ENCODE assay signal across 16 cellular contexts in the genomic region with DNA sequence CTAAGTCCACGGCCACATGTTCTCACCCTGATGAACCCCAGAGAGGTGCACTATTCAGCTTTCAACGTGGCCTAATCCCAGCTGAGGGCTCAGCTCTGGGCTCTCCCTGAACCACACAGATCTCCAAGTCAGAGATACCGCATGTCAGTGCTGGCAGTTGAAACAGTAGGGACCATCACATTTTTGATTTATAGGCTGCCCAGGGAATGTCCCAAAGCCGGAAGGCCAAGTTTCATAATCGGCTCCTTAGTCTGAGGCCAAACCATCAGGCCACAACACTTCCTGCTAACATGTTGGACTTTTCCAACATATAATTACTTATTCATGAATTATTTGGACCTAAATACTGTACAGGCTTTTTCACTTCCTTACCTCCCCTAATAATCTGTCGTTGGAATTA.
DNase-seq lines count a peak whose midpoint lies in the region; ATAC-seq and TF ChIP-seq lines count a peak whose summit lies in the region.
"Had no signal": no experiment of that assay in that cellular context is flagged by ENCODE, and none has a peak within 500 bp of the region (broad histone marks: within the 10 kb centered on the region; RNA-seq: fewer than 3 reads in every experiment).

No MANE protein-coding gene starts in this region.

- CTCF ChIA-PET in Calu3 (lab: Charles Lee): interaction anchor here (0.5 to 0.6 kb wide), 2 partner anchors 84 to 1245 kb away, joined by 3 to 5 read pairs; no protein-coding TSS in a partner anchor

- H3K14ac ChIP-seq in mesenchymal stem cell (ENCODE audit: low read length in 2 of 2): no peak overlapping the region

- no peak overlapping the region for H4K8ac ChIP-seq in mesenchymal stem cell (ENCODE audit: low read length)

- H3K9ac ChIP-seq in mesenchymal stem cell (ENCODE audit: low read length): no peak overlapping the region

- H3K18ac ChIP-seq in mesenchymal stem cell (ENCODE audit: low read depth in 1 of 2, low read length in 2 of 2): no peak overlapping the region

- no peak overlapping the region for H2BK15ac ChIP-seq in mesenchymal stem cell (ENCODE audit: low read depth, poor library complexity, severe bottlenecking)

- no peak overlapping the region for H3K4ac ChIP-seq in mesenchymal stem cell (ENCODE audit: low read depth in 1 of 2, low read length in 2 of 2)

- H3K79me1 ChIP-seq in mesenchymal stem cell (replicated peaks; ENCODE audit: low read length, poor library complexity, severe bottlenecking): no peaks in the 10 kb centered on the region

- DNase-seq in Calu3 (peak; percentile 41), NB4 (ENCODE audit: low read depth) (peak; percentile 37), esophagus muscularis mucosa (ENCODE audit: extremely low spot score) (no peak), mesenchymal stem cell (peak; percentile 13), COLO829 (ENCODE audit: low spot score) (no peak), NCI-H2029 (lab: John Stamatoyannopoulos, UW) (no peak)
- DNase-seq: activated T-cell treated with anti-CD3 and anti-CD28 coated beads, Interleukin-2, amount 50 U/mL, for 1 hour; mesendoderm; MG63; NCI-H2171 treated with DMSO at 0.1 percent for 48 hours had no signal

- H3K9me3 Mint-ChIP-seq in Calu3 (ENCODE audit: low read depth, unreplicated experiment): no peaks in the 10 kb centered on the region
- H3K9me3 Mint-ChIP-seq: dendritic cell treated with granulocyte-macrophage colony-stimulating factor and Interleukin-4, amounts not matched to agents 40 ng/mL and 50 ng/mL, for 4 days; T-helper 1 cell treated with Interleukin-12 subunit alpha and Interleukin-12 subunit beta and Interleukin-4 antibody, amounts not matched to agents 30 μg/mL and 1 μg/mL, for 36 hours had no signal

- TF ChIP-seq CTCF in Calu3 (IDR thresholded peaks at IDR 0.05; ENCODE audit: unreplicated experiment) (no peak), NB4 (IDR thresholded peaks at IDR 0.05; ENCODE audit: low read depth, low read length) (no peak), esophagus muscularis mucosa (IDR thresholded peaks at IDR 0.05) (no peak)

- H2BK120ac ChIP-seq in mesenchymal stem cell (ENCODE audit: low read depth, low read length): no peak overlapping the region

- TF ChIP-seq EP300 in esophagus muscularis mucosa (IDR thresholded peaks at IDR 0.05): no peak

- H3K4me2 ChIP-seq in mesenchymal stem cell (ENCODE audit: low read length, poor library complexity, severe bottlenecking): no peak overlapping the region

- intact Hi-C loops in Calu3 (cut with micrococcal nuclease; ENCODE audit: unreplicated experiment): no loop called here
- intact Hi-C loops in esophagus muscularis mucosa (cut with DNase I): loop anchor here (5.0 kb wide), 1 partner anchor 54 kb away; no protein-coding TSS in a partner anchor

- no peak overlapping the region for H3K4me3 ChIP-seq in NB4 (ENCODE audit: low read depth, low read length)
- H3K4me3 ChIP-seq in esophagus muscularis mucosa: no peak overlapping the region
- no peak overlapping the region for H3K4me3 ChIP-seq in mesenchymal stem cell (ENCODE audit: insufficient read depth in 1 of 2, low read depth in 1 of 2, low read length in 2 of 2)
- H3K4me3 ChIP-seq: MG63, tibial artery had no signal

- WGBS in esophagus muscularis mucosa: 41% methylated on average over 6 of the region's 6 CpGs
- 84% methylated on average over 6 of the region's 6 CpGs for WGBS in mesenchymal stem cell

- H3K27ac ChIP-seq in esophagus muscularis mucosa (replicated peaks in 1 of 4) (peak overlapping the region; percentile 5 to 41 (median 36)), mesenchymal stem cell (ENCODE audit: low read length, poor library complexity, severe bottlenecking) (no peak overlapping the region)
- H3K27ac ChIP-seq: tibial artery had no signal

- H2BK5ac ChIP-seq in mesenchymal stem cell (ENCODE audit: low read depth, low read length, poor library complexity, severe bottlenecking): no peak overlapping the region

- no TSS peak for BruUV-seq in Calu3 (replicated peaks; lab: Mats Ljungman, UMichigan)

- H3K27me3 ChIP-seq in esophagus muscularis mucosa (no peaks in the 10 kb centered on the region), mesenchymal stem cell (ENCODE audit: control insufficient read depth in 1 of 2, insufficient read depth in 1 of 2, low read length in 2 of 2) (peaks cover 0 to 3% of the 10 kb centered on the region in 2 experiments)
- H3K27me3 ChIP-seq: MG63, tibial artery had no signal

- H3K4me3 Mint-ChIP-seq in Calu3 (ENCODE audit: low read depth, unreplicated experiment): no peak overlapping the region
- H3K4me3 Mint-ChIP-seq: dendritic cell treated with granulocyte-macrophage colony-stimulating factor and Interleukin-4, amounts not matched to agents 40 ng/mL and 50 ng/mL, for 4 days; T-helper 1 cell treated with Interleukin-12 subunit alpha and Interleukin-12 subunit beta and Interleukin-4 antibody, amounts not matched to agents 30 μg/mL and 1 μg/mL, for 36 hours had no signal

- no peak overlapping the region for H2AK5ac ChIP-seq in mesenchymal stem cell (ENCODE audit: low read length, severe bottlenecking)

- H4K91ac ChIP-seq in mesenchymal stem cell (ENCODE audit: low read length): no peak overlapping the region

- H3K23ac ChIP-seq in mesenchymal stem cell (ENCODE audit: low read length in 2 of 2): no peak overlapping the region

- no peak overlapping the region for H2BK12ac ChIP-seq in mesenchymal stem cell (ENCODE audit: low read length in 2 of 2)

- H3K36me3 Mint-ChIP-seq in Calu3 (ENCODE audit: insufficient read depth, unreplicated experiment): no peaks in the 10 kb centered on the region

- no peaks in the 10 kb centered on the region for H3K36me3 ChIP-seq in esophagus muscularis mucosa
- no peaks in the 10 kb centered on the region for H3K36me3 ChIP-seq in mesenchymal stem cell (ENCODE audit: control insufficient read depth in 1 of 2, insufficient read depth in 2 of 2, low read depth in 1 of 2, low read length in 2 of 2)
- H3K36me3 ChIP-seq: MG63, tibial artery had no signal

- H3K27me3 Mint-ChIP-seq in Calu3 (ENCODE audit: unreplicated experiment): peaks cover 49% of the 10 kb centered on the region
- H3K27me3 Mint-ChIP-seq: dendritic cell treated with granulocyte-macrophage colony-stimulating factor and Interleukin-4, amounts not matched to agents 40 ng/mL and 50 ng/mL, for 4 days had no signal

- H3K4me1 Mint-ChIP-seq in Calu3 (ENCODE audit: low read depth, unreplicated experiment): no peaks in the 10 kb centered on the region

- H3K27ac Mint-ChIP-seq in Calu3 (ENCODE audit: unreplicated experiment): no peak overlapping the region
- H3K27ac Mint-ChIP-seq: dendritic cell treated with granulocyte-macrophage colony-stimulating factor and Interleukin-4, amounts not matched to agents 40 ng/mL and 50 ng/mL, for 4 days; T-helper 1 cell treated with Interleukin-12 subunit alpha and Interleukin-12 subunit beta and Interleukin-4 antibody, amounts not matched to agents 30 μg/mL and 1 μg/mL, for 36 hours had no signal

- ATAC-seq in GM21423 (IDR thresholded peaks at IDR 0.05; ENCODE audit: unreplicated experiment) (no peak), GM18505 (IDR thresholded peaks at IDR 0.05; ENCODE audit: unreplicated experiment) (no peak)
- ATAC-seq: esophagus mucosa had no signal

- no peak overlapping the region for H2AFZ ChIP-seq in mesenchymal stem cell (ENCODE audit: low read depth, low read length)

- TF ChIP-seq POLR2A in NB4 (IDR thresholded peaks at IDR 0.05; ENCODE audit: extremely low read depth, insufficient read length) (no peak), esophagus muscularis mucosa (IDR thresholded peaks at IDR 0.05; ENCODE audit: low read depth) (no peak), GM18505 (IDR thresholded peaks at IDR 0.05; ENCODE audit: borderline replicate concordance, extremely low read depth, insufficient read depth, insufficient read length) (no peak)

- H3K4me1 ChIP-seq in esophagus muscularis mucosa (peaks cover 8 to 38% (median 29%) of the 10 kb centered on the region in 4 donors), mesenchymal stem cell (ENCODE audit: control insufficient read depth, insufficient read depth, low read depth, low read length) (no peaks in the 10 kb centered on the region)

- H3K9me3 ChIP-seq in esophagus muscularis mucosa (no peaks in the 10 kb centered on the region), mesenchymal stem cell (ENCODE audit: control insufficient read depth, low read length) (no peaks in the 10 kb centered on the region)
- H3K9me3 ChIP-seq: MG63, tibial artery had no signal

Comparison
In these comparisons a context has a peak if more than half of its experiments do, and no peak if none do; other contexts are left out.
1. DNase-seq: peak in Calu3 (single experiment), NB4 (single experiment) and mesenchymal stem cell (single experiment); none in esophagus muscularis mucosa (single experiment), COLO829 (single experiment) and NCI-H2029 (single experiment).